Comparison of ENCODE assay signal across 8 cellular contexts in the genomic region with DNA sequence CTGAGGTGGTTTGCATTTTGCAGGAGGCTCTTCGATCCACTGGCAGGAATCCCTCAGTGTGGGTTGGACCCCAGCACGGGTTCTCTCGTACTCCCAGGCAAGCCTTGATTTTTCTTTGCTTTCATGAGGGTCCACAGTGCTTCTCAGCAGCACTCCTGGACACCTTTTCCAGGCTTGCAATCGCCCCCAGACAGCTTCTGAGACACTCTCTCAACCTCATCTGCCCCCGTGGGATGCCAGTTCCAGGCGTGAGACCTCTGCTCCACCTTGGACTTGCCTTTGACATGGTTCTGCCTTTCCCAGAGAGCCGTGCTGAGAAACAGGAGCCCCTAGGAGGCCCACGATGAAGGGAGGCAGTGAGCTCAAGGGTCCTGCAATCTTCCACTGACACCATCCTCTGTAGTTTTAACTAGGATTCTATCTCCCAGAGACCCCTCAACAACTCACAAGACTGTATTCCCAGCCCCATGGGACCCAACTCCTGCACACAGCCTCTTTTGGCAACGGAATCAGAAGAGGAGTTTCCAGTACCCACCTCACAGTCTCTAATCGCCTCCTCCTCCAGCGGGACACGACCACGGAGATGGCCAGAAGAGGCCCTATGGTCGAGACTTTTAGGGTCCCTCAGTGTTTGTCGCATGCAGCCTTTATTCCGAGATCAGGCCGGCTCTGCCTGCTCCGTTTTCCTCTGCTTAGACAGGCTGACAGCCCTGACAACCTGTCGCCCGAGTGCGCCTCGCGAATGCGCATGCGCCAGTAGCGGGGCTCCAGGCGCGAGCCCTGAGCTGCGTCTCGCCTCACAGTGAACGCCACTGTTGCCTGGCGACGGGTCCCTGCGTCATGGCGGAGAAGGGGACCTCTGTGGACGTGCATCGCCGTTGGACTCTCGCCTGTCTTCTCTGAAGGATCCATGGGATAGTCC.
DNase-seq lines count a peak whose midpoint lies in the region; ATAC-seq lines count a peak whose summit lies in the region.

No MANE protein-coding gene starts in this region.

- H3K4me3 Mint-ChIP-seq in central memory CD8-positive, alpha-beta T cell, result peak overlapping the region; percentile 74

- H3K27me3 Mint-ChIP-seq in central memory CD8-positive, alpha-beta T cell, result peaks cover 65% of the 10 kb centered on the region

- H3K9me3 Mint-ChIP-seq in central memory CD8-positive, alpha-beta T cell, result no peaks in the 10 kb centered on the region

- DNase-seq in NCI-H2107 treated with DMSO at 0.1 percent for 48 hours (lab: John Stamatoyannopoulos, UW; ENCODE audit: unreplicated experiment) (peak; percentile 10), NCI-H2107 (lab: John Stamatoyannopoulos, UW) (no peak), left kidney (ENCODE audit: low read depth, low spot score) (peak; percentile 95), NCI-H226 (no peak)
- peak; percentile 31 for DNase-seq in activated CD4-positive, CD25-positive, alpha-beta regulatory T cell treated with anti-CD3 and anti-CD28 coated beads, Interleukin-2, amount 50 U/mL, for 16 hours (ENCODE audit: low read depth, low spot score)
- DNase-seq in central memory CD8-positive, alpha-beta T cell (ENCODE audit: low spot score in 2 of 2), result peak in 1 of 2 donors; percentile 63
- peak; percentile 63 to 78 for DNase-seq in stimulated activated CD4-positive, alpha-beta T cell treated with anti-CD3 and anti-CD28 coated beads, Interleukin-2, amount 100 ng/mL, for 24 hours

- H3K4me1 Mint-ChIP-seq in central memory CD8-positive, alpha-beta T cell, result peaks cover 13% of the 10 kb centered on the region

- peaks cover 7% of the 10 kb centered on the region for H3K36me3 Mint-ChIP-seq in central memory CD8-positive, alpha-beta T cell (ENCODE audit: insufficient read depth)

- peak overlapping the region; percentile 82 for H3K27ac Mint-ChIP-seq in central memory CD8-positive, alpha-beta T cell (ENCODE audit: low read depth)

- ATAC-seq in central memory CD8-positive, alpha-beta T cell (replicated peaks; ENCODE audit: extremely low read depth, poor library complexity, severe bottlenecking), result peak; percentile 82
- no peak for ATAC-seq in GM18502 (IDR thresholded peaks at IDR 0.05; ENCODE audit: poor library complexity, unreplicated experiment)

Comparison
In these comparisons a context has a peak if more than half of its experiments do, and no peak if none do; other contexts are left out.
1. DNase-seq: peak in NCI-H2107 treated with DMSO at 0.1 percent for 48 hours (single experiment), activated CD4-positive, CD25-positive, alpha-beta regulatory T cell treated with anti-CD3 and anti-CD28 coated beads, Interleukin-2, amount 50 U/mL, for 16 hours (single experiment), left kidney (single experiment) and stimulated activated CD4-positive, alpha-beta T cell treated with anti-CD3 and anti-CD28 coated beads, Interleukin-2, amount 100 ng/mL, for 24 hours (2 of 2); none in NCI-H2107 (single experiment) and NCI-H226 (single experiment).